In genomic region chr1:21278898-21279819, GRCh38 we compare ENCODE assay signal across 9 cellular contexts. TPM values are rescaled to one million over a fixed set of nuclear protein-coding genes. Genes with fewer than 3 reads are reported as not detected.
DNase-seq lines count a peak whose midpoint lies in the region; ATAC-seq and TF ChIP-seq lines count a peak whose summit lies in the region.
"Had no signal": no experiment of that assay in that cellular context is flagged by ENCODE, and none has a peak within 500 bp of the region (broad histone marks: within the 10 kb centered on the region; RNA-seq: fewer than 3 reads in every experiment).

No MANE protein-coding gene starts in this region.

- 63% methylated on average over 25 of the region's 25 CpGs for WGBS in smooth muscle cell (ENCODE audit: low lambda C conversion rate)

- H4K20me1 ChIP-seq in smooth muscle cell (ENCODE audit: low read depth) = no peaks in the 10 kb centered on the region

- H3K4me3 ChIP-seq in smooth muscle cell = no peak overlapping the region
- H3K4me3 ChIP-seq: SK-N-MC had no signal

- no peaks in the 10 kb centered on the region for H3K9me3 Mint-ChIP-seq in HFFc6
- no peaks in the 10 kb centered on the region for H3K9me3 Mint-ChIP-seq in activated naive CD8-positive, alpha-beta T cell treated with anti-CD3 and anti-CD28 coated beads, Interleukin-2, amount 50 U/mL, for 24 hours

- TF ChIP-seq CTCF in HFFc6 (IDR thresholded peaks at IDR 0.05) (no peak), smooth muscle cell (IDR thresholded peaks at IDR 0.05; ENCODE audit: borderline replicate concordance, insufficient read depth, poor library complexity, severe bottlenecking) (no peak)

- H3K27ac Mint-ChIP-seq in HFFc6 = peak overlapping the region; percentile 97
- H3K27ac Mint-ChIP-seq in activated naive CD8-positive, alpha-beta T cell treated with anti-CD3 and anti-CD28 coated beads, Interleukin-2, amount 50 U/mL, for 24 hours = peak overlapping the region; percentile 87

- peaks cover 52% of the 10 kb centered on the region for H3K79me2 ChIP-seq in smooth muscle cell (ENCODE audit: low read depth)

- H3F3A ChIP-seq in smooth muscle cell (ENCODE audit: low read depth) = peaks cover 20% of the 10 kb centered on the region

- in situ Hi-C loops in ACHN (cut with HindIII; ENCODE audit: low pct_ligation_motif_present, low pct_unique_long_range_greater_than_20kb, low sequenced_read_pairs) = no loop called here

- H3K4me3 Mint-ChIP-seq in HFFc6 = peak overlapping the region; percentile 59
- H3K4me3 Mint-ChIP-seq in activated naive CD8-positive, alpha-beta T cell treated with anti-CD3 and anti-CD28 coated beads, Interleukin-2, amount 50 U/mL, for 24 hours = no peak overlapping the region

- H3K9ac ChIP-seq in smooth muscle cell (ENCODE audit: low read depth) = peak overlapping the region; percentile 35

- ATAC-seq in activated naive CD8-positive, alpha-beta T cell treated with anti-CD3 and anti-CD28 coated beads, Interleukin-2, amount 50 U/mL, for 24 hours = peak; percentile 23
- ATAC-seq in GM18909 (IDR thresholded peaks at IDR 0.05; ENCODE audit: poor library complexity, unreplicated experiment) = no peak

- H3K27me3 ChIP-seq in layer of hippocampus (ENCODE audit: control insufficient read depth, insufficient read depth, low read length) (no peaks in the 10 kb centered on the region), smooth muscle cell (ENCODE audit: low read depth) (no peaks in the 10 kb centered on the region)

- H3K27ac ChIP-seq in layer of hippocampus (ENCODE audit: low read depth, low read length) = peak overlapping the region; percentile 71
- peak overlapping the region; percentile 86 for H3K27ac ChIP-seq in smooth muscle cell (ENCODE audit: low read depth)
- H3K27ac ChIP-seq: SK-N-MC had no signal

- peaks cover 29% of the 10 kb centered on the region for H3K4me1 ChIP-seq in smooth muscle cell (ENCODE audit: low read depth)

- no peak for DNase-seq in HFFc6
- no peak for DNase-seq in activated naive CD8-positive, alpha-beta T cell treated with anti-CD3 and anti-CD28 coated beads, Interleukin-2, amount 50 U/mL, for 24 hours
- no peak for DNase-seq in smooth muscle cell (lab: John Stamatoyannopoulos, UW; ENCODE audit: unreplicated experiment)
- DNase-seq in ACHN = no peak
- DNase-seq in islet precursor cell = no peak
- no peak for DNase-seq in putamen (ENCODE audit: low spot score)

- H3K36me3 ChIP-seq in smooth muscle cell (ENCODE audit: low read depth) = no peaks in the 10 kb centered on the region

- H3K36me3 Mint-ChIP-seq in HFFc6 (ENCODE audit: low read depth) = peaks cover 19% of the 10 kb centered on the region
- peaks cover 49% of the 10 kb centered on the region for H3K36me3 Mint-ChIP-seq in activated naive CD8-positive, alpha-beta T cell treated with anti-CD3 and anti-CD28 coated beads, Interleukin-2, amount 50 U/mL, for 24 hours (ENCODE audit: low read depth)

- H3K4me2 ChIP-seq in smooth muscle cell = peak overlapping the region; percentile 53

- H3K9me3 ChIP-seq in smooth muscle cell (replicated peaks; ENCODE audit: low read depth) = no peaks in the 10 kb centered on the region

- H3K4me1 Mint-ChIP-seq in HFFc6 (ENCODE audit: low read depth) = peaks cover 43% of the 10 kb centered on the region
- H3K4me1 Mint-ChIP-seq in activated naive CD8-positive, alpha-beta T cell treated with anti-CD3 and anti-CD28 coated beads, Interleukin-2, amount 50 U/mL, for 24 hours = peaks cover 72% of the 10 kb centered on the region

- no peak overlapping the region for H2AFZ ChIP-seq in smooth muscle cell (ENCODE audit: low read depth)

- H3K27me3 Mint-ChIP-seq in HFFc6 (ENCODE audit: insufficient read depth) = no peaks in the 10 kb centered on the region; the same call in none of the 2 replicates
- H3K27me3 Mint-ChIP-seq in activated naive CD8-positive, alpha-beta T cell treated with anti-CD3 and anti-CD28 coated beads, Interleukin-2, amount 50 U/mL, for 24 hours = no peaks in the 10 kb centered on the region

RNA-seq across cellular contexts. Expression of gene ECE1, which starts 11.1 kb away (rescaled TPM):
- 100 to 1,000 TPM; 116 to 134 (median 124) TPM for total RNA-seq in HFFc6 (2021; fragmentation: NEBNext Ultra II Directional; extraction: Animal tissue kit (Norgen Biotek cat#: 25700))
- 63.8 and 129 TPM in 2 replicates for total RNA-seq in smooth muscle cell
- polyA plus RNA-seq in smooth muscle cell = 101 and 108 TPM in 2 replicates
